In genomic region chr16:57609541-57610401, GRCh38 we compare ENCODE assay signal across 8 cellular contexts. TPM values are rescaled to one million over a fixed set of nuclear protein-coding genes. Genes with fewer than 3 reads are reported as not detected.
DNase-seq lines count a peak whose midpoint lies in the region; ATAC-seq and TF ChIP-seq lines count a peak whose summit lies in the region.

No MANE protein-coding gene starts in this region.

- peak overlapping the region; percentile 32 for H3K27ac Mint-ChIP-seq in T-helper 17 cell
- H3K27ac Mint-ChIP-seq in progenitor cell of endocrine pancreas, result no peak overlapping the region

- H3K4me3 Mint-ChIP-seq in T-helper 17 cell, result peak overlapping the region; percentile 78
- no peak overlapping the region for H3K4me3 Mint-ChIP-seq in progenitor cell of endocrine pancreas (ENCODE audit: low read depth)

- H3K9me3 Mint-ChIP-seq in progenitor cell of endocrine pancreas (ENCODE audit: low read depth), result no peaks in the 10 kb centered on the region

- H3K27me3 Mint-ChIP-seq in T-helper 17 cell (no peaks in the 10 kb centered on the region), progenitor cell of endocrine pancreas (no peaks in the 10 kb centered on the region)

- ATAC-seq in HG03045 (IDR thresholded peaks at IDR 0.05; ENCODE audit: unreplicated experiment) (peak; percentile 91), T-helper 17 cell (peak; percentile 95)

- peak; percentile 51 for DNase-seq in activated gamma-delta T cell treated with Interleukin-2 at 50 U/mL for 16 hours
- no peak for DNase-seq in activated gamma-delta T cell (lab: John Stamatoyannopoulos, UW)
- DNase-seq in T-helper 17 cell, result no peak
- peak; percentile 35 for DNase-seq in ecto neural progenitor cell (ENCODE audit: low spot score)
- DNase-seq in pons (ENCODE audit: low spot score), result peak; percentile 66
- no peak for DNase-seq in progenitor cell of endocrine pancreas (ENCODE audit: low spot score, unreplicated experiment)
- DNase-seq in NCI-H748 (lab: John Stamatoyannopoulos, UW; ENCODE audit: unreplicated experiment), result no peak

- TF ChIP-seq CTCF in progenitor cell of endocrine pancreas (IDR thresholded peaks at IDR 0.05; ENCODE audit: unreplicated experiment), result no peak

- H3K4me1 Mint-ChIP-seq in T-helper 17 cell, result peaks cover 19% of the 10 kb centered on the region
- H3K4me1 Mint-ChIP-seq in progenitor cell of endocrine pancreas (ENCODE audit: low read depth), result peaks cover 31% of the 10 kb centered on the region

- no peaks in the 10 kb centered on the region for H3K9me3 ChIP-seq in T-helper 17 cell (ENCODE audit: control insufficient read depth, low read length, poor library complexity, severe bottlenecking)

- H3K36me3 Mint-ChIP-seq in T-helper 17 cell (ENCODE audit: low read depth) (no peaks in the 10 kb centered on the region), progenitor cell of endocrine pancreas (ENCODE audit: insufficient read depth) (no peaks in the 10 kb centered on the region)

RNA-seq across cellular contexts. Expression of gene ADGRG1, which starts 18.7 kb away (rescaled TPM):
- total RNA-seq in T-helper 17 cell, result 1 to 10 TPM in 1 of 2 donors, under 1 TPM in 1; 0.65 to 1.3 TPM
- 19.7 and 26.2 TPM in 2 replicates for total RNA-seq in progenitor cell of endocrine pancreas

RNA-seq across cellular contexts. Expression of gene ADGRG3, which starts 58.3 kb away (rescaled TPM):
- total RNA-seq in T-helper 17 cell (under 1 TPM; 0.75 to 0.99 TPM), progenitor cell of endocrine pancreas (not detected in 2 replicates)

Comparison
In these comparisons a context has a peak if more than half of its experiments do, and no peak if none do; other contexts are left out.
1. DNase-seq: peak in activated gamma-delta T cell treated with Interleukin-2 at 50 U/mL for 16 hours (single experiment), ecto neural progenitor cell (single experiment) and pons (single experiment); none in activated gamma-delta T cell (single experiment), T-helper 17 cell (0 of 3), progenitor cell of endocrine pancreas (single experiment) and NCI-H748 (single experiment).